ENCODE assay signal across 17 cellular contexts in the genomic region with DNA sequence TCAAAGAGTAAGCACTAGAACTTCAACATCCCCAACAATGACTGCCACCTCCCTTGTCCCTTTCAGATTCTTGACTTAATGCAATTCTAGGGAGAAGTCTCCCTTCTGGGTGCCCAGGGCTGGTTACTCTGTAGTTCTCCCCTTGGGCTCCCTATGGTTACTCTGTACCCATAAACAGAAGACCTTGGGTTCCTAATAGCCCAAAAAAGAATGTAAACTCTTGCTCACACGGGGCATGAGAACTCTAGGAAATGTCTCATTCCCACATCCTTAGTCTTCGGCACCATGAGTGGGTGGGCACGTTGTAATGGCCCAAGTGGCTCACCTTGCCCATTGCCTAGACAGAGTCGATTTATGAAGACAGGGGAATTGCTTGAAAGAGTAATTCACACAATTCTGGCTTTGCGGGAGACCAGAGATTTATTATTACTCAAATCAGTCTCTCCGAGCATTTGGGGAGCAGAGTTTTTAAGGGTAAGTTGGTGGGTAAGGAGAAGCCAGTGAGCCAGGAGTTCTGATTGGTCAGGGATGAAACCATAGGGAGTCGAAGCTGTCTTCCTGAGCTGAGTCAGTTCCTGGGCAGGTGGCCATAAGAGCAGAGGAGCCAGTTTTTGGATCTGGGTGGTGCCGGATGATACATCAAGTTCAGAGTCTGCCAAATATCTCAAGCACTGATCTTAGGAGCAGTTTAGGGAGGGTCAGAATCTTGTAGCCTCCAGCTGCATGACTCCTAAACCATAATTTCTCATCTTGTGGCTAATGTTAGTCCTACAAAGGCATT.
DNase-seq lines count a peak whose midpoint lies in the region; ATAC-seq and TF ChIP-seq lines count a peak whose summit lies in the region.
"Had no signal": no experiment of that assay in that cellular context is flagged by ENCODE, and none has a peak within 500 bp of the region (broad histone marks: within the 10 kb centered on the region; RNA-seq: fewer than 3 reads in every experiment).

No MANE protein-coding gene starts in this region.

- no TSS peak for BruUV-seq in A673 (replicated peaks; lab: Mats Ljungman, UMichigan)

- POLR2A ChIA-PET in A673 (lab: Charles Lee; ENCODE audit: low non-redundant PET), result no interaction called here

- H3K4me1 Mint-ChIP-seq in HFFc6 (ENCODE audit: low read depth) (peaks cover 34% of the 10 kb centered on the region), GM23338 (peaks cover 24% of the 10 kb centered on the region)

- TF ChIP-seq CTCF in A673 (conservative IDR thresholded peaks at IDR 0.05; ENCODE audit: low read depth, low read length) (no peak), HFFc6 (IDR thresholded peaks at IDR 0.05) (no peak), astrocyte of the spinal cord (IDR thresholded peaks at IDR 0.05; ENCODE audit: low read depth, low read length) (no peak), left lung (IDR thresholded peaks at IDR 0.05) (no peak), GM23338 (conservative IDR thresholded peaks at IDR 0.05; ENCODE audit: low read depth in 2 of 2) (no peak)

- no peak overlapping the region for H3K4me3 ChIP-seq in A673 (ENCODE audit: low read depth, low read length, poor library complexity, severe bottlenecking)
- no peak overlapping the region for H3K4me3 ChIP-seq in astrocyte of the spinal cord (ENCODE audit: low read depth, low read length)
- H3K4me3 ChIP-seq in left lung, result no peak overlapping the region
- H3K4me3 ChIP-seq in GM23338, result no peak overlapping the region
- H3K4me3 ChIP-seq: ovary, stomach had no signal

- in situ Hi-C loops in astrocyte of the spinal cord (cut with HindIII; ENCODE audit: low sequenced_read_pairs), result no loop called here

- peak; percentile 62 for ATAC-seq in left lung
- no peak for ATAC-seq in HG02870 (IDR thresholded peaks at IDR 0.05; ENCODE audit: unreplicated experiment)
- ATAC-seq in HG02938 (IDR thresholded peaks at IDR 0.05; ENCODE audit: unreplicated experiment), result no peak
- ATAC-seq in GM23338, result no peak
- ATAC-seq: left ventricle myocardium superior had no signal

- no peaks in the 10 kb centered on the region for H3K9me2 ChIP-seq in GM23338 (ENCODE audit: insufficient read depth)

- H3K79me2 ChIP-seq in GM23338 (replicated peaks; ENCODE audit: insufficient read depth), result no peaks in the 10 kb centered on the region

- peak overlapping the region; percentile 49; the same call in 1 of the 2 replicates for H3K4me3 Mint-ChIP-seq in HFFc6
- H3K4me3 Mint-ChIP-seq in GM23338, result no peak overlapping the region

- DNase-seq in A673 (ENCODE audit: low spot score) (peak; percentile 34), HFFc6 (peak; percentile 97), astrocyte of the spinal cord (ENCODE audit: low read depth, low spot score) (peak; percentile 65), left lung (peak in 1 of 2 donors; percentile 66), DMS79 (lab: John Stamatoyannopoulos, UW) (no peak), GM23338 (ENCODE audit: low spot score) (no peak)
- DNase-seq: activated CD4-positive, CD25-positive, alpha-beta regulatory T cell treated with anti-CD3 and anti-CD28 coated beads, Interleukin-2, amount 50 U/mL, for 72 hours; BE2C; glutamatergic neuron; Kasumi-1; left ventricle myocardium superior; NCI-H2227 treated with DMSO at 0.1 percent for 48 hours; ovary; stimulated activated CD4-positive, alpha-beta T cell treated with anti-CD3 and anti-CD28 coated beads, Interleukin-4, amount 100 ng/mL, for 1 hour; stomach had no signal

- peaks cover 15% of the 10 kb centered on the region for H3K27me3 Mint-ChIP-seq in HFFc6 (ENCODE audit: insufficient read depth)
- peaks cover 22% of the 10 kb centered on the region for H3K27me3 Mint-ChIP-seq in GM23338 (ENCODE audit: insufficient read depth, low read depth, poor library complexity)

- H3K27ac ChIP-seq in A673 (ENCODE audit: low read depth, low read length, poor library complexity, severe bottlenecking), result no peak overlapping the region
- H3K27ac ChIP-seq in left lung, result no peak overlapping the region
- H3K27ac ChIP-seq in GM23338 (ENCODE audit: low read depth), result no peak overlapping the region
- H3K27ac ChIP-seq: ovary, stomach had no signal

- H3K9me3 ChIP-seq in A673 (ENCODE audit: low read depth, low read length, poor library complexity, severe bottlenecking) (no peaks in the 10 kb centered on the region), left lung (no peaks in the 10 kb centered on the region)
- H3K9me3 ChIP-seq: BE2C, ovary had no signal

- CTCF ChIA-PET in A673 (lab: Charles Lee), result no interaction called here

- H3F3A ChIP-seq in GM23338 (replicated peaks; ENCODE audit: low read depth), result no peaks in the 10 kb centered on the region

- H3K27ac Mint-ChIP-seq in HFFc6, result peak overlapping the region; percentile 76
- no peak overlapping the region for H3K27ac Mint-ChIP-seq in GM23338

- no peaks in the 10 kb centered on the region for H4K20me1 ChIP-seq in GM23338 (replicated peaks; ENCODE audit: insufficient read depth)

- H3K4me1 ChIP-seq in A673 (ENCODE audit: insufficient read depth, low read length, poor library complexity, severe bottlenecking), result no peaks in the 10 kb centered on the region
- no peaks in the 10 kb centered on the region for H3K4me1 ChIP-seq in left lung
- H3K4me1 ChIP-seq in GM23338 (ENCODE audit: insufficient read depth), result peaks cover 17% of the 10 kb centered on the region
- H3K4me1 ChIP-seq: BE2C, stomach had no signal

- no peak overlapping the region for H3K4me2 ChIP-seq in GM23338

- H3K36me3 ChIP-seq in A673 (ENCODE audit: insufficient read depth, low read length, poor library complexity, severe bottlenecking) (no peaks in the 10 kb centered on the region), left lung (no peaks in the 10 kb centered on the region), GM23338 (ENCODE audit: insufficient read depth) (no peaks in the 10 kb centered on the region)
- H3K36me3 ChIP-seq: BE2C, ovary, stomach had no signal

- H3K36me3 Mint-ChIP-seq in HFFc6 (ENCODE audit: low read depth) (no peaks in the 10 kb centered on the region), GM23338 (ENCODE audit: low read depth) (no peaks in the 10 kb centered on the region)

- H3K27me3 ChIP-seq in A673 (replicated peaks; ENCODE audit: insufficient read depth, low read depth, low read length, poor library complexity), result peaks cover 53% of the 10 kb centered on the region
- H3K27me3 ChIP-seq in left lung, result peaks cover 0 to 16% of the 10 kb centered on the region in 2 donors
- peaks cover 56% of the 10 kb centered on the region for H3K27me3 ChIP-seq in GM23338 (ENCODE audit: insufficient read depth)
- H3K27me3 ChIP-seq: BE2C, ovary, stomach had no signal

- H2AFZ ChIP-seq in GM23338, result no peak overlapping the region

- H3K9me3 Mint-ChIP-seq in HFFc6 (no peaks in the 10 kb centered on the region), GM23338 (no peaks in the 10 kb centered on the region)

- intact Hi-C loops in A673 (cut with micrococcal nuclease; ENCODE audit: unreplicated experiment) (no loop called here), left lung (cut with DNase I) (no loop called here)

TF ChIP-seq in GM23338, 12 proteins besides CTCF, POLR2A, EP300 and RAD21:
- no peak for TF ChIP-seq CREB1 (CRISPR knock-in tag; IDR thresholded peaks at IDR 0.05; ENCODE audit: low read depth)
- TF ChIP-seq ZNF331 (CRISPR knock-in tag; IDR thresholded peaks at IDR 0.05; ENCODE audit: low read depth), result no peak
- TF ChIP-seq JUNB (IDR thresholded peaks at IDR 0.05; ENCODE audit: unreplicated experiment), result no peak
- TF ChIP-seq EZH2phosphoT487 (IDR thresholded peaks at IDR 0.05; ENCODE audit: unreplicated experiment), result no peak
- TF ChIP-seq NANOG (IDR thresholded peaks at IDR 0.05; ENCODE audit: borderline replicate concordance), result no peak
- no peak for TF ChIP-seq ZNF114 (CRISPR knock-in tag; IDR thresholded peaks at IDR 0.05)

Comparison
In these comparisons a context has a peak if more than half of its experiments do, and no peak if none do; other contexts are left out.
1. DNase-seq: peak in A673 (single experiment), HFFc6 (single experiment) and astrocyte of the spinal cord (single experiment); none in DMS79 (single experiment) and GM23338 (single experiment).